ENCODE assay signal across 8 cellular contexts in genomic region chr20:63741354-63741675, GRCh38. TPM values are rescaled to one million over a fixed set of nuclear protein-coding genes. Genes with fewer than 3 reads are reported as not detected.
DNase-seq lines count a peak whose midpoint lies in the region; ATAC-seq and TF ChIP-seq lines count a peak whose summit lies in the region.

No MANE protein-coding gene starts in this region.

- H3K9me3 Mint-ChIP-seq in neural crest cell: no peaks in the 10 kb centered on the region

- H3K27me3 ChIP-seq in Loucy (ENCODE audit: insufficient read depth, low read length, poor library complexity, severe bottlenecking) (no peaks in the 10 kb centered on the region), dorsolateral prefrontal cortex (no peaks in the 10 kb centered on the region)

- peak overlapping the region; percentile 78 for H3K4me3 ChIP-seq in AG10803 (ENCODE audit: low read length)
- peak overlapping the region; percentile 88 for H3K4me3 ChIP-seq in Loucy (ENCODE audit: low read length, poor library complexity, severe bottlenecking)
- peak overlapping the region in 48 of 59 donors; percentile 41 to 76 (median 64) for H3K4me3 ChIP-seq in dorsolateral prefrontal cortex

- H3K4me2 ChIP-seq in Loucy (ENCODE audit: low read depth, low read length, poor library complexity, severe bottlenecking): peak overlapping the region; percentile 73

- H3K79me2 ChIP-seq in Loucy (ENCODE audit: insufficient read depth, low read length): peaks cover 38% of the 10 kb centered on the region

- H3K27ac ChIP-seq in dorsolateral prefrontal cortex: peak overlapping the region in 57 of 59 donors; percentile 7 to 96 (median 83)

- 0 out of 2 replicates have a peak, but pooled peaks cover 7% of the 10 kb centered on the region for H3F3A ChIP-seq in Loucy (ENCODE audit: low read depth)

- H3K27me3 Mint-ChIP-seq in neural crest cell (ENCODE audit: low read depth): peaks cover 5% of the 10 kb centered on the region

- no peaks in the 10 kb centered on the region for H3K4me1 Mint-ChIP-seq in neural crest cell

- ATAC-seq in HG02840 (IDR thresholded peaks at IDR 0.05; ENCODE audit: low FRiP score, unreplicated experiment) (no peak), GM21723 (IDR thresholded peaks at IDR 0.05; ENCODE audit: unreplicated experiment) (no peak), GM18861 (IDR thresholded peaks at IDR 0.05; ENCODE audit: unreplicated experiment) (no peak), GM18873 (IDR thresholded peaks at IDR 0.05; ENCODE audit: low FRiP score, unreplicated experiment) (no peak)

- no peak overlapping the region for H2AFZ ChIP-seq in Loucy (ENCODE audit: low read length)

- H3K36me3 ChIP-seq in Loucy (ENCODE audit: insufficient read depth, low read length): peaks cover 13% of the 10 kb centered on the region; the same call in 1 of the 2 replicates

- H3K9me2 ChIP-seq in Loucy (replicated peaks; ENCODE audit: low read depth, low read length): no peaks in the 10 kb centered on the region

- TF ChIP-seq CTCF in AG10803 (conservative IDR thresholded peaks at IDR 0.05; ENCODE audit: low read length) (no peak), Loucy (conservative IDR thresholded peaks at IDR 0.05; ENCODE audit: low read length) (no peak), dorsolateral prefrontal cortex (IDR thresholded peaks at IDR 0.05 in 54 of 56, conservative IDR thresholded peaks at IDR 0.05 in 2 of 56; ENCODE audit: low read depth in 1 of 56, partially characterized antibody in 56 of 56) (no peak), neural crest cell (conservative IDR thresholded peaks at IDR 0.05) (no peak)

- intact Hi-C loops in dorsolateral prefrontal cortex (cut with DNase I): loop anchor here (2.0 to 10.0 kb wide), 3 partner anchors 35 to 217 kb away; partner anchors contain the start of genes ARFRP1 (in 1 of the 2), GMEB2 (in 1 of the 2) and PPDPF (in 1 of the 2)

- H3K36me3 Mint-ChIP-seq in neural crest cell (ENCODE audit: low read depth): peaks cover 4% of the 10 kb centered on the region

- no peak overlapping the region for H3K27ac Mint-ChIP-seq in neural crest cell (ENCODE audit: unreplicated experiment)

- peaks cover 32% of the 10 kb centered on the region for H4K20me1 ChIP-seq in Loucy (ENCODE audit: insufficient read depth, low read length, poor library complexity, severe bottlenecking)

- DNase-seq in AG10803 (ENCODE audit: low read depth) (no peak), dorsolateral prefrontal cortex (no peak), neural crest cell (ENCODE audit: low read depth, low spot score) (no peak)

- H3K9ac ChIP-seq in Loucy (ENCODE audit: low read depth, low read length, poor library complexity, severe bottlenecking): peak overlapping the region; percentile 92

- peaks cover 27% of the 10 kb centered on the region for H3K4me1 ChIP-seq in Loucy (ENCODE audit: insufficient read depth, low read length, poor library complexity, severe bottlenecking)

- H3K9me3 ChIP-seq in Loucy (ENCODE audit: insufficient read depth, low read depth, low read length): no peaks in the 10 kb centered on the region

- H3K4me3 Mint-ChIP-seq in neural crest cell: peak overlapping the region; percentile 68

RNA-seq across cellular contexts. Expression of gene SLC2A4RG, which starts 1.7 kb away (rescaled TPM):
- total RNA-seq in dorsolateral prefrontal cortex (10 to 100 TPM; 15.1 to 78.0 (median 33.5) TPM), neural crest cell (73.3 and 79.1 TPM in 2 replicates)

RNA-seq across cellular contexts. Expression of gene LIME1, which starts 4.9 kb away (rescaled TPM):
- total RNA-seq in dorsolateral prefrontal cortex (10 to 100 TPM in 115 of 120 experiments, 1 to 10 TPM in 5; 7.8 to 33.9 (median 16.9) TPM), neural crest cell (16.5 and 17.6 TPM in 2 replicates)

RNA-seq across cellular contexts. Expression of gene ZGPAT, which starts 33.5 kb away (rescaled TPM):
- total RNA-seq in dorsolateral prefrontal cortex: 10 to 100 TPM; 18.4 to 46.9 (median 28.4) TPM
- 31.3 and 32.1 TPM in 2 replicates for total RNA-seq in neural crest cell

RNA-seq across cellular contexts. Expression of gene ARFRP1, which starts 33.5 kb away (rescaled TPM):
- total RNA-seq in dorsolateral prefrontal cortex (10 to 100 TPM; 37.8 to 65.5 (median 48.4) TPM), neural crest cell (41.0 and 42.1 TPM in 2 replicates)

RNA-seq across cellular contexts. Expression of gene TNFRSF6B, which starts 44.9 kb away (rescaled TPM):
- total RNA-seq in dorsolateral prefrontal cortex: 10 to 100 TPM in 54 of 120 experiments, 1 to 10 TPM in 59, under 1 TPM in 3, not detected in 4; 0.70 to 53.7 (median 9.1) TPM
- not detected in 2 replicates for total RNA-seq in neural crest cell
